In the genomic region with DNA sequence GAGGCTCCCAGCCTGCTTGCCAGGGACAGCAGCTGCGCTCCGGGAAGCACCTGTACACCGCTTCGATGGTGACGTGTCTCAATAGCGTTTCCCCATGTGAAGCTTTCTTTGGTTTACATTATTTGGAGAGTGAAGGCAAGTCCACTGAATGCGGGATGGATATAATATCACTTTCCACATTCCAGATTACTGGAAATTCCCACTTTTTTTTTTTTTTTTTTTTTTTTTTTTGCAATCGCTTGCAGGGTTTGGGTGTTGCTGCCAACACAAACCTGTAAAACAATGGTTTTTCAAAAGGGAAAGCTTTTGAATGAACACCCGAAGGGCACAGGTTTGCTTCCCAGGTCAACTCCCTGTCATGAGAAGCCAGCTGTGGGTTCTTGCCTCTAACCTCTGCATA, we compare ENCODE assay signal across 27 cellular contexts.
"Had no signal": no experiment of that assay in that cellular context is flagged by ENCODE, and none has a peak within 500 bp of the region (broad histone marks: within the 10 kb centered on the region; RNA-seq: fewer than 3 reads in every experiment).

No MANE protein-coding gene starts in this region.

- H3K27me3 Mint-ChIP-seq: activated B cell treated with CpG ODN at 0.5 μM for 24 hours; activated CD4-positive, alpha-beta T cell treated with anti-CD3 and anti-CD28 coated beads for 36 hours; type B pancreatic cell had no signal

- H3K36me3 ChIP-seq: breast epithelium, gastroesophageal sphincter, vagina had no signal

- H3K4me1 ChIP-seq: breast epithelium, gastroesophageal sphincter, testis, vagina had no signal

- H3K4me3 Mint-ChIP-seq: activated B cell treated with CpG ODN at 0.5 μM for 24 hours; activated CD4-positive, alpha-beta T cell treated with anti-CD3 and anti-CD28 coated beads for 36 hours; activated naive CD8-positive, alpha-beta T cell treated with anti-CD3 and anti-CD28 coated beads, Interleukin-2, amount 10 ng/mL, durations not matched to agents 7 days and 5 days; activated T-cell treated with anti-CD3 and anti-CD28 coated beads, Interleukin-2, amount 50 U/mL, for 4 hours; central memory CD8-positive, alpha-beta T cell; endodermal cell; natural killer cell; type B pancreatic cell had no signal

- H3K27ac ChIP-seq: breast epithelium, dorsolateral prefrontal cortex, gastroesophageal sphincter, spleen, testis, vagina had no signal

- H3K9me3 Mint-ChIP-seq: activated naive CD8-positive, alpha-beta T cell treated with anti-CD3 and anti-CD28 coated beads, Interleukin-2, amount 10 ng/mL, durations not matched to agents 7 days and 5 days; natural killer cell had no signal

- H3K9me3 ChIP-seq: testis, vagina had no signal

- H3K27me3 ChIP-seq: breast epithelium, dorsolateral prefrontal cortex, gastroesophageal sphincter, spleen, testis, vagina had no signal

- H3K4me1 Mint-ChIP-seq: activated B cell treated with CpG ODN at 0.5 μM for 24 hours; activated CD4-positive, alpha-beta T cell treated with anti-CD3 and anti-CD28 coated beads for 36 hours; activated naive CD8-positive, alpha-beta T cell treated with anti-CD3 and anti-CD28 coated beads, Interleukin-2, amount 10 ng/mL, durations not matched to agents 7 days and 5 days; central memory CD8-positive, alpha-beta T cell; endodermal cell; natural killer cell had no signal

- H3K27ac Mint-ChIP-seq: activated B cell treated with CpG ODN at 0.5 μM for 24 hours; activated CD4-positive, alpha-beta T cell treated with anti-CD3 and anti-CD28 coated beads for 36 hours; activated naive CD8-positive, alpha-beta T cell treated with anti-CD3 and anti-CD28 coated beads, Interleukin-2, amount 10 ng/mL, durations not matched to agents 7 days and 5 days; activated T-helper 2 cell treated with anti-CD3 and anti-CD28 coated beads, Interferon-gamma antibody, Interleukin-2, Interleukin-4, amounts not matched to agents 10 μg/mL and 5 μg/mL and 100 μg/mL, durations not matched to agents 14 hours and 24 hours and 36 hours; endodermal cell; natural killer cell; progenitor cell of endocrine pancreas; type B pancreatic cell had no signal

- H3K4me3 ChIP-seq: breast epithelium, dorsolateral prefrontal cortex, gastroesophageal sphincter, spleen, testis, vagina had no signal

- ATAC-seq: activated CD4-positive, alpha-beta T cell treated with anti-CD3 and anti-CD28 coated beads for 36 hours; activated T-cell treated with anti-CD3 and anti-CD28 coated beads, Interleukin-2, amount 50 U/mL, for 4 hours; gastroesophageal sphincter; left cardiac atrium had no signal

- DNase-seq: activated B cell treated with CpG ODN at 0.5 μM for 24 hours; activated CD4-positive, alpha-beta T cell treated with anti-CD3 and anti-CD28 coated beads for 36 hours; activated CD4-positive, alpha-beta T cell treated with anti-CD3 and anti-CD28 coated beads, Interleukin-2, amount 50 U/mL, for 4 hours; activated CD8-positive, alpha-beta memory T cell treated with anti-CD3 and anti-CD28 coated beads, Interleukin-2, amount 50 U/mL, for 48 hours; activated naive CD4-positive, alpha-beta T cell treated with Interleukin-2 at 50 U/mL for 16 hours; activated naive CD8-positive, alpha-beta T cell treated with anti-CD3 and anti-CD28 coated beads, Interleukin-2, amount 10 ng/mL, durations not matched to agents 7 days and 5 days; activated T-cell treated with anti-CD3 and anti-CD28 coated beads, Interleukin-2, amount 50 U/mL, for 4 hours; amniotic stem cell; dorsolateral prefrontal cortex; endodermal cell; head of caudate nucleus; islet precursor cell; left cardiac atrium; midbrain; natural killer cell; retina; spleen; stimulated activated CD4-positive, alpha-beta T cell treated with anti-CD3 and anti-CD28 coated beads, Interleukin-4, amount 100 ng/mL, for 1 hour; stimulated activated naive CD4-positive, alpha-beta T cell; testis had no signal

- H3K36me3 Mint-ChIP-seq: activated naive CD8-positive, alpha-beta T cell treated with anti-CD3 and anti-CD28 coated beads, Interleukin-2, amount 10 ng/mL, durations not matched to agents 7 days and 5 days; natural killer cell; type B pancreatic cell had no signal
